In genomic region chr9:28624771-28625170, GRCh38 we compare ENCODE assay signal across 6 cellular contexts.
"Had no signal": no experiment of that assay in that cellular context is flagged by ENCODE, and none has a peak within 500 bp of the region (broad histone marks: within the 10 kb centered on the region; RNA-seq: fewer than 3 reads in every experiment).

No MANE protein-coding gene starts in this region.

- H2AFZ ChIP-seq: GM23338 had no signal

- H3K4me3 Mint-ChIP-seq: GM23338, H9 had no signal

- H3K4me3 ChIP-seq: GM23338, K562 had no signal

- H3K4me1 Mint-ChIP-seq: H9 had no signal

- H3K27ac Mint-ChIP-seq: GM23338, H9 had no signal

- H3K9me3 Mint-ChIP-seq: GM23338 had no signal

- H3K4me2 ChIP-seq: GM23338 had no signal

- DNase-seq: H9, HCEC 1CT, IMR-90, KG1 had no signal
